In genomic region chr2:15111718-15112117, GRCh38 we compare ENCODE assay signal across 20 cellular contexts.
DNase-seq lines count a peak whose midpoint lies in the region; FAIRE-seq and TF ChIP-seq lines count a peak whose summit lies in the region.
"Had no signal": no experiment of that assay in that cellular context is flagged by ENCODE, and none has a peak within 500 bp of the region (broad histone marks: within the 10 kb centered on the region; RNA-seq: fewer than 3 reads in every experiment).

No MANE protein-coding gene starts in this region.

- no peaks in the 10 kb centered on the region for H3K4me1 ChIP-seq in kidney (ENCODE audit: control insufficient read depth in 1 of 2, insufficient read depth in 1 of 2, low read depth in 1 of 2, low read length in 2 of 2)
- H3K4me1 ChIP-seq in small intestine (ENCODE audit: control insufficient read depth in 2 of 2, insufficient read depth in 1 of 2, low read depth in 1 of 2, low read length in 1 of 2): no peaks in the 10 kb centered on the region
- no peaks in the 10 kb centered on the region for H3K4me1 ChIP-seq in GM23248 (ENCODE audit: insufficient read depth)
- H3K4me1 ChIP-seq: BE2C had no signal

- H3K9ac ChIP-seq in kidney (ENCODE audit: low read length in 2 of 2) (no peak overlapping the region), GM23248 (no peak overlapping the region)

- no peaks in the 10 kb centered on the region for H3K9me2 ChIP-seq in GM23248 (ENCODE audit: insufficient read depth)

- intact Hi-C loops in kidney (cut with DNase I): no loop called here

- TF ChIP-seq CTCF in kidney (IDR thresholded peaks at IDR 0.05; ENCODE audit: borderline replicate concordance, extremely low read depth, insufficient read depth): no peak

- no peaks in the 10 kb centered on the region for H3K79me2 ChIP-seq in GM23248 (ENCODE audit: insufficient read depth)

- 90 to 93% (median 91%) methylated on average over 1 of the region's 1 CpG for WGBS in small intestine, 3 donors
- 72 to 76% methylated on average over 1 of the region's 1 CpG for WGBS in GM23248 (ENCODE audit: low coverage in 1 of 2, low lambda C conversion rate in 2 of 2, missing lambda C conversion rate in 2 of 2), 2 experiments

- H4K20me1 ChIP-seq in GM23248 (ENCODE audit: insufficient read depth): no peaks in the 10 kb centered on the region

- H3K9me3 ChIP-seq in kidney (ENCODE audit: control insufficient read depth in 1 of 2, low read length in 2 of 2): peaks cover 7 to 13% of the 10 kb centered on the region in 2 donors
- H3K9me3 ChIP-seq in small intestine (ENCODE audit: control insufficient read depth, low read depth): no peaks in the 10 kb centered on the region
- no peaks in the 10 kb centered on the region for H3K9me3 ChIP-seq in GM23248 (ENCODE audit: low read depth)
- H3K9me3 ChIP-seq: BE2C had no signal

- H3K4me3 ChIP-seq in kidney (ENCODE audit: low read length in 2 of 2) (no peak overlapping the region), small intestine (ENCODE audit: low read depth in 1 of 2, low read length in 2 of 2) (no peak overlapping the region), GM23248 (no peak overlapping the region)
- H3K4me3 ChIP-seq: GM23338 had no signal

- in situ Hi-C loops in GM23248 (cut with MboI): no loop called here

- DNase-seq in kidney (no peak), small intestine (no peak), GM23248 (no peak), NCI-H524 treated with DMSO at 0.1 percent for 48 hours (lab: John Stamatoyannopoulos, UW) (no peak), NCI-H1048 (lab: John Stamatoyannopoulos, UW) (no peak)
- DNase-seq: BE2C; C1 segment of cervical spinal cord; CD8-positive, alpha-beta memory T cell; COR-L47; DMS 273 treated with DMSO at 0.1 percent for 48 hours; DND-41; EL; HCEC 1CT had no signal

- H3K27me3 ChIP-seq in small intestine (ENCODE audit: control insufficient read depth in 2 of 2, insufficient read depth in 2 of 2, low read length in 2 of 2) (no peaks in the 10 kb centered on the region), GM23248 (replicated peaks; ENCODE audit: insufficient read depth) (no peaks in the 10 kb centered on the region)
- H3K27me3 ChIP-seq: BE2C had no signal

- H3F3A ChIP-seq in GM23248 (ENCODE audit: insufficient read depth): no peaks in the 10 kb centered on the region

- H3K27ac ChIP-seq in kidney (ENCODE audit: low read depth in 2 of 2, low read length in 2 of 2): no peak overlapping the region
- H3K27ac ChIP-seq in small intestine (ENCODE audit: low read depth in 1 of 2, low read length in 1 of 2): no peak overlapping the region
- no peak overlapping the region for H3K27ac ChIP-seq in GM23248
- H3K27ac ChIP-seq: HL-60 had no signal

- H3K36me3 ChIP-seq in kidney (ENCODE audit: control insufficient read depth in 1 of 2, insufficient read depth in 2 of 2, low read length in 2 of 2): no peaks in the 10 kb centered on the region
- H3K36me3 ChIP-seq in small intestine (ENCODE audit: control insufficient read depth in 2 of 2, insufficient read depth in 2 of 2, low read length in 2 of 2): no peaks in the 10 kb centered on the region
- H3K36me3 ChIP-seq in GM23248 (ENCODE audit: low read depth): no peaks in the 10 kb centered on the region
- H3K36me3 ChIP-seq: BE2C had no signal

- no peak overlapping the region for H3K4me2 ChIP-seq in GM23248 (ENCODE audit: unreplicated experiment)
- H3K4me2 ChIP-seq: GM23338 had no signal

- FAIRE-seq in A204.1 (lab: Jason Lieb, UNC) (peak; percentile 87), TTC549 (lab: Jason Lieb, UNC) (peak; percentile 78), kidney (lab: Jason Lieb, UNC) (peak; percentile 64), small intestine (lab: Jason Lieb, UNC) (peak; percentile 47)
- FAIRE-seq: GM12891, GM19239, H54 had no signal

- no peak overlapping the region for H2AFZ ChIP-seq in GM23248
- H2AFZ ChIP-seq: GM23338 had no signal
